In the genomic region with DNA sequence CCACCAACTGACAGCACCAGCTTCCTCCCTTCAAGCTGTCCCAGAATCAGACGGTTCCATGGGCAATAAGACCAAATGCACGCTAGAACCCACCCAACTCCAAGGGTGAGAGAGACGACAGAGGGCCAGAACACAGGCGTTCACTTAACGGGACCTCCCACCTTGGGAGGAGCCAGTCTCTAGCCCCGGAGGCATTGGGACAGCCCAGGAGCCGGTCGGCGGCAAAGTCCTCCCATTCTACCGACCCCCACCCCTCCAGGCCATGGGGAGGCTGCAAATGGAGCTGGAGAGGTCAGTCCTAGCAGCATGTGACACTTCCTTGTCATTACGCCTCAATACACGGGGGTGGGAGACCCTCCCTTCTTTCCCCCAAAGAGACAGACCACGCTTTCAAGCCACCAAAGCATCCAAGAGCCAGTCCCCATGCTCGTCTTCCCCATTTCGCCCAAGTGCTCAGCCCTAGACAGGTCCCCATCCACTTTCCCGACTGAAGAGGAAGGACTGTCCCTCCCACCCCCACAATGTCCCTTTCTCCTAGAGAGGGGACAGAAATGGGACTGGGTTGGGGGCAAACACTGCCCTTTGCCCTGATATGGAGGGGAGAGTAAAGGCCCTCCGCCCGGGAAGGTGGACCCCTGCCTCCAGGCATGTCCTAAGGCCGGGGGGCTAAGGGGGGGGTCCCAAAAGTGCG, we compare ENCODE assay signal across 8 cellular contexts. TPM values are rescaled to one million over a fixed set of nuclear protein-coding genes. Genes with fewer than 3 reads are reported as not detected.
DNase-seq lines count a peak whose midpoint lies in the region; ATAC-seq and TF ChIP-seq lines count a peak whose summit lies in the region.

No MANE protein-coding gene starts in this region.

- peak overlapping the region; percentile 75 to 93 for H3K27ac ChIP-seq in breast epithelium

- no peak for ATAC-seq in activated CD4-positive, alpha-beta T cell treated with anti-CD3 and anti-CD28 coated beads for 36 hours
- no peak for ATAC-seq in GM18517 (IDR thresholded peaks at IDR 0.05; ENCODE audit: unreplicated experiment)
- ATAC-seq in HG02610 (IDR thresholded peaks at IDR 0.05; ENCODE audit: unreplicated experiment): no peak

- no peak for TF ChIP-seq CTCF in breast epithelium (IDR thresholded peaks at IDR 0.05)

- H3K36me3 ChIP-seq in breast epithelium: no peaks in the 10 kb centered on the region

- peaks cover 3 to 11% of the 10 kb centered on the region in 2 donors for H3K4me1 ChIP-seq in breast epithelium

- H3K27ac Mint-ChIP-seq in activated CD4-positive, alpha-beta T cell treated with anti-CD3 and anti-CD28 coated beads for 36 hours: peak overlapping the region; percentile 86

- peak overlapping the region; percentile 82 for H3K4me3 Mint-ChIP-seq in activated CD4-positive, alpha-beta T cell treated with anti-CD3 and anti-CD28 coated beads for 36 hours

- H3K4me1 Mint-ChIP-seq in activated CD4-positive, alpha-beta T cell treated with anti-CD3 and anti-CD28 coated beads for 36 hours: peaks cover 31% of the 10 kb centered on the region

- no peaks in the 10 kb centered on the region for H3K27me3 Mint-ChIP-seq in activated CD4-positive, alpha-beta T cell treated with anti-CD3 and anti-CD28 coated beads for 36 hours

- no peak for TF ChIP-seq POLR2A in breast epithelium (IDR thresholded peaks at IDR 0.05)

- H3K36me3 Mint-ChIP-seq in activated CD4-positive, alpha-beta T cell treated with anti-CD3 and anti-CD28 coated beads for 36 hours (ENCODE audit: low read depth): peaks cover 47% of the 10 kb centered on the region

- H3K27me3 ChIP-seq in breast epithelium: no peaks in the 10 kb centered on the region

- intact Hi-C loops in activated CD4-positive, alpha-beta T cell treated with anti-CD3 and anti-CD28 coated beads for 36 hours (cut with DNase I, micrococcal nuclease): loop anchor here (1.0 to 2.0 kb wide), 2 partner anchors 50 to 81 kb away; no protein-coding TSS in a partner anchor
- intact Hi-C loops in breast epithelium (cut with DNase I; ENCODE audit: low total_unique reads): loop anchor here (1.0 kb wide), 1 partner anchor 33 kb away; no protein-coding TSS in a partner anchor

- CTCF ChIA-PET in activated CD4-positive, alpha-beta T cell treated with anti-CD3 and anti-CD28 coated beads for 36 hours (lab: Charles Lee): no interaction called here

- H3K4me3 ChIP-seq in breast epithelium: peak overlapping the region; percentile 76 to 96 (median 84)

- DNase-seq in activated CD4-positive, alpha-beta T cell treated with anti-CD3 and anti-CD28 coated beads for 36 hours: peak; percentile 64
- DNase-seq in activated CD4-positive, alpha-beta T cell treated with anti-CD3 and anti-CD28 coated beads, Interleukin-2, amount 50 U/mL, for 4 hours: no peak
- DNase-seq in RKO (ENCODE audit: low spot score): peak; percentile 58
- DNase-seq in breast epithelium (ENCODE audit: low spot score in 2 of 2): no peak
- peak; percentile 50 for DNase-seq in kidney tubule cell (ENCODE audit: low spot score)
- peak; percentile 50 for DNase-seq in stimulated activated CD4-positive, alpha-beta T cell treated with anti-CD3 and anti-CD28 coated beads, Interleukin-4, amount 100 ng/mL, for 24 hours

- POLR2A ChIA-PET in activated CD4-positive, alpha-beta T cell treated with anti-CD3 and anti-CD28 coated beads for 36 hours (lab: Charles Lee): interaction anchor here (0.6 kb wide), 1 partner anchor 74 kb away, joined by 7 read pairs; no protein-coding TSS in a partner anchor

- H3K9me3 ChIP-seq in breast epithelium: no peaks in the 10 kb centered on the region

- H3K9me3 Mint-ChIP-seq in activated CD4-positive, alpha-beta T cell treated with anti-CD3 and anti-CD28 coated beads for 36 hours (ENCODE audit: low read depth): peaks cover 3% of the 10 kb centered on the region

RNA-seq across cellular contexts. Expression of gene KHSRP, which starts 1.0 kb away (rescaled TPM):
- total RNA-seq in activated CD4-positive, alpha-beta T cell treated with anti-CD3 and anti-CD28 coated beads for 36 hours: 100 to 1,000 TPM; 363 to 380 TPM
- 10 to 100 TPM; 71.4 to 76.1 (median 73.0) TPM for total RNA-seq in breast epithelium

RNA-seq across cellular contexts. Expression of gene SLC25A41, which starts 9.9 kb away (rescaled TPM):
- under 1 TPM; 0.46 to 0.64 TPM for total RNA-seq in activated CD4-positive, alpha-beta T cell treated with anti-CD3 and anti-CD28 coated beads for 36 hours
- under 1 TPM in 1 of 3 donors, not detected in 2; 0.44 TPM for total RNA-seq in breast epithelium

RNA-seq across cellular contexts. Expression of gene GTF2F1, which starts 30.7 kb away (rescaled TPM):
- total RNA-seq in activated CD4-positive, alpha-beta T cell treated with anti-CD3 and anti-CD28 coated beads for 36 hours: 10 to 100 TPM; 60.9 to 78.5 TPM
- total RNA-seq in breast epithelium: 10 to 100 TPM; 46.7 to 51.0 (median 48.5) TPM

RNA-seq across cellular contexts. Expression of gene SLC25A23, which starts 35.9 kb away (rescaled TPM):
- 10 to 100 TPM; 18.6 to 19.2 TPM for total RNA-seq in activated CD4-positive, alpha-beta T cell treated with anti-CD3 and anti-CD28 coated beads for 36 hours
- 10 to 100 TPM; 14.0 to 37.8 (median 18.4) TPM for total RNA-seq in breast epithelium

RNA-seq across cellular contexts. Expression of gene CRB3, which starts 40.4 kb away (rescaled TPM):
- 1 to 10 TPM; 1.2 to 1.8 TPM for total RNA-seq in activated CD4-positive, alpha-beta T cell treated with anti-CD3 and anti-CD28 coated beads for 36 hours
- total RNA-seq in breast epithelium: 10 to 100 TPM in 2 of 3 donors, under 1 TPM in 1; 0.48 to 30.7 (median 24.6) TPM

Comparison
In these comparisons a context has a peak if more than half of its experiments do, and no peak if none do; other contexts are left out.
1. DNase-seq: peak in activated CD4-positive, alpha-beta T cell treated with anti-CD3 and anti-CD28 coated beads for 36 hours (single experiment), RKO (single experiment), kidney tubule cell (single experiment) and stimulated activated CD4-positive, alpha-beta T cell treated with anti-CD3 and anti-CD28 coated beads, Interleukin-4, amount 100 ng/mL, for 24 hours (single experiment); none in activated CD4-positive, alpha-beta T cell treated with anti-CD3 and anti-CD28 coated beads, Interleukin-2, amount 50 U/mL, for 4 hours (0 of 2) and breast epithelium (0 of 2).
2. RNA of gene KHSRP, which starts 1.0 kb away (total RNA-seq): 363 to 380 TPM in activated CD4-positive, alpha-beta T cell treated with anti-CD3 and anti-CD28 coated beads for 36 hours; 71.4 to 76.1 TPM in breast epithelium; every median in the first group is over 4 times any median in the second.